8 cellular contexts compared by ENCODE assay signal in the genomic region with DNA sequence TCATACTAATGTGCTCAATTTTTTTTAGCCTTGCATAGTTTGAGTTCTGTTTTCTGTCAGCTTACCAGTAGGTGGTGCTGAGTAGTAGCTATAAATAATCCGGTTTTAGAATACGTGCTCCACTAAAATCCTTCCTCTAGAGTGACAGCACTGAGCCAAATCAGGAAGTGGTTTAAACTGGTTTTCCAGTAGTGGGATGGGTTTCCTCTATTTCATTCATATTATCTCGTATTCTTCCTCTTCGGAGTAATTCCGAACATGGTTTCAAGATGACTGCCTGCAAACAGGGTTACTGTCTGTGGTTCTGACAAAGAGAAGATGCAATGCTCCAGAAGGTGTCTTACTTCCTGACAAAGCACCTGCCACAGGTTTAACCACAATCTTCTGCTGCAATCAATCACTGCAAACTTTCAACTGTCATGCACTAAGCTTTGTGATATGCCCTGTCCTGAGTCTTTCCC.
A peak's percentile ranks its signal among the peaks of the same experiment; 100 is the strongest.
DNase-seq lines count a peak whose midpoint lies in the region; ATAC-seq and TF ChIP-seq lines count a peak whose summit lies in the region.

No MANE protein-coding gene starts in this region.

- H3K27ac Mint-ChIP-seq in effector memory CD8-positive, alpha-beta T cell = no peak overlapping the region

- peak; percentile 68 for ATAC-seq in GM18907 (IDR thresholded peaks at IDR 0.05; ENCODE audit: unreplicated experiment)
- ATAC-seq in HG03342 (IDR thresholded peaks at IDR 0.05; ENCODE audit: unreplicated experiment) = peak; percentile 69
- ATAC-seq in HG03135 (IDR thresholded peaks at IDR 0.05; ENCODE audit: unreplicated experiment) = no peak
- no peak for ATAC-seq in effector memory CD8-positive, alpha-beta T cell (replicated peaks)

- no peak overlapping the region for H3K27ac ChIP-seq in C4-2B

- H3K4me1 Mint-ChIP-seq in effector memory CD8-positive, alpha-beta T cell (ENCODE audit: low read depth in 2 of 2) = peaks cover 0 to 4% of the 10 kb centered on the region in 2 donors

- no peak overlapping the region for H3K4me3 Mint-ChIP-seq in effector memory CD8-positive, alpha-beta T cell

- DNase-seq in OCI-M1 (lab: John Stamatoyannopoulos, UW) (peak; percentile 77), left kidney (ENCODE audit: low read depth, low spot score) (peak; percentile 6)
- DNase-seq in activated CD4-positive, alpha-beta T cell treated with anti-CD3 and anti-CD28 coated beads, Interleukin-2, amount 50 U/mL, for 4 hours = no peak
- no peak for DNase-seq in effector memory CD8-positive, alpha-beta T cell

- TF ChIP-seq CTCF in C4-2B (conservative IDR thresholded peaks at IDR 0.05) = peak; percentile 51

- no peaks in the 10 kb centered on the region for H3K36me3 Mint-ChIP-seq in effector memory CD8-positive, alpha-beta T cell (ENCODE audit: insufficient read depth)

- peaks cover 14 to 35% of the 10 kb centered on the region in 2 donors for H3K9me3 Mint-ChIP-seq in effector memory CD8-positive, alpha-beta T cell

- no peaks in the 10 kb centered on the region for H3K27me3 Mint-ChIP-seq in effector memory CD8-positive, alpha-beta T cell

Comparison
In these comparisons a context has a peak if more than half of its experiments do, and no peak if none do; other contexts are left out.
1. ATAC-seq: peak in GM18907 (single experiment) and HG03342 (single experiment); none in HG03135 (single experiment) and effector memory CD8-positive, alpha-beta T cell (single experiment).
2. DNase-seq: peak in OCI-M1 (single experiment) and left kidney (single experiment); none in activated CD4-positive, alpha-beta T cell treated with anti-CD3 and anti-CD28 coated beads, Interleukin-2, amount 50 U/mL, for 4 hours (0 of 2) and effector memory CD8-positive, alpha-beta T cell (0 of 3).